Comparison of ENCODE assay signal across 14 cellular contexts in the genomic region with DNA sequence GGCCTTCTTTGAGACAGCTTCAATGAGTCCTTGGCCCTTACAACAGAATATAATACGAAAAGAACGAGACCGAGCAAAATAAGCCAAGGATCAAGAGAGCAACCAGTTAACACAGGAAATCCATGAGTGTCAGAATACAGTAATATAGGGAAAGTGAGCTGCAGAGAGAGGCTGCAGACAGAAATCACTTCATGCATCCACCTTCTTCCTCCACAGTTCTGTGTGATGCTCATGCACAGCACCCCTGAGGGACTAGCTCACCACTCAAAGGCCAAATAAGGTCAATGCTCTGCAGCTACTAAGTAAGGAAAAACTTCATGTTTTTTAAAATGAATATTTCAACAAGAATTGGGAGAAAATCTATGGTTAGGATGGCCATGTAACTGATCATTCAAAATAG.
DNase-seq lines count a peak whose midpoint lies in the region; ATAC-seq and TF ChIP-seq lines count a peak whose summit lies in the region.
"Had no signal": no experiment of that assay in that cellular context is flagged by ENCODE, and none has a peak within 500 bp of the region (broad histone marks: within the 10 kb centered on the region; RNA-seq: fewer than 3 reads in every experiment).

No MANE protein-coding gene starts in this region.

- no peak overlapping the region for H3K4me3 Mint-ChIP-seq in activated naive CD4-positive, alpha-beta T cell treated with anti-CD3 and anti-CD28 coated beads, Interleukin-2, amount 10 ng/mL, durations not matched to agents 7 days and 5 days
- H3K4me3 Mint-ChIP-seq in HFFc6 = peak overlapping the region; percentile 6; the same call in 1 of the 2 replicates
- no peak overlapping the region for H3K4me3 Mint-ChIP-seq in effector memory CD8-positive, alpha-beta T cell

- TF ChIP-seq CTCF in HFFc6 (IDR thresholded peaks at IDR 0.05) (no peak), Loucy (conservative IDR thresholded peaks at IDR 0.05; ENCODE audit: low read length) (no peak)

- no peak overlapping the region for H3K27ac Mint-ChIP-seq in activated naive CD4-positive, alpha-beta T cell treated with anti-CD3 and anti-CD28 coated beads, Interleukin-2, amount 50 U/mL, for 72 hours
- no peak overlapping the region for H3K27ac Mint-ChIP-seq in activated naive CD4-positive, alpha-beta T cell treated with anti-CD3 and anti-CD28 coated beads, Interleukin-2, amount 10 ng/mL, durations not matched to agents 7 days and 5 days
- H3K27ac Mint-ChIP-seq in HFFc6 = peak overlapping the region; percentile 50; the same call in 1 of the 2 replicates
- H3K27ac Mint-ChIP-seq in effector memory CD8-positive, alpha-beta T cell = no peak overlapping the region

- no peaks in the 10 kb centered on the region for H3K36me3 ChIP-seq in Loucy (ENCODE audit: insufficient read depth, low read length)
- H3K36me3 ChIP-seq: ovary, thoracic aorta had no signal

- H3K9me3 Mint-ChIP-seq in activated naive CD4-positive, alpha-beta T cell treated with anti-CD3 and anti-CD28 coated beads, Interleukin-2, amount 50 U/mL, for 72 hours = peaks cover 0 to 5% of the 10 kb centered on the region in 2 donors
- H3K9me3 Mint-ChIP-seq in activated naive CD4-positive, alpha-beta T cell treated with anti-CD3 and anti-CD28 coated beads, Interleukin-2, amount 10 ng/mL, durations not matched to agents 7 days and 5 days = no peaks in the 10 kb centered on the region
- no peaks in the 10 kb centered on the region; the same call in 1 of the 2 replicates for H3K9me3 Mint-ChIP-seq in HFFc6
- peaks cover 2 to 7% of the 10 kb centered on the region in 2 donors for H3K9me3 Mint-ChIP-seq in effector memory CD8-positive, alpha-beta T cell

- POLR2A ChIA-PET in HEK293T (lab: Yijun Ruan, JAX) = no interaction called here

- H3K27me3 ChIP-seq in Loucy (ENCODE audit: insufficient read depth, low read length, poor library complexity, severe bottlenecking) = no peaks in the 10 kb centered on the region
- H3K27me3 ChIP-seq: ovary had no signal

- H3F3A ChIP-seq in Loucy (ENCODE audit: low read depth) = peaks cover 19% of the 10 kb centered on the region

- no peak overlapping the region for H2AFZ ChIP-seq in Loucy (ENCODE audit: low read length)

- peaks cover 8% of the 10 kb centered on the region for H3K4me1 Mint-ChIP-seq in activated naive CD4-positive, alpha-beta T cell treated with anti-CD3 and anti-CD28 coated beads, Interleukin-2, amount 10 ng/mL, durations not matched to agents 7 days and 5 days
- peaks cover 45% of the 10 kb centered on the region for H3K4me1 Mint-ChIP-seq in HFFc6 (ENCODE audit: low read depth)
- no peaks in the 10 kb centered on the region for H3K4me1 Mint-ChIP-seq in effector memory CD8-positive, alpha-beta T cell (ENCODE audit: low read depth in 2 of 2)

- peaks cover 8% of the 10 kb centered on the region for H3K9me3 ChIP-seq in Loucy (ENCODE audit: insufficient read depth, low read depth, low read length)
- H3K9me3 ChIP-seq: ovary, SK-N-SH, thoracic aorta had no signal

- peak; percentile 48 to 54 for ATAC-seq in activated naive CD4-positive, alpha-beta T cell treated with anti-CD3 and anti-CD28 coated beads, Interleukin-2, amount 50 U/mL, for 72 hours
- no peak for ATAC-seq in effector memory CD8-positive, alpha-beta T cell (replicated peaks)

- H3K79me2 ChIP-seq in Loucy (ENCODE audit: insufficient read depth, low read length) = peaks cover 24% of the 10 kb centered on the region

- peaks cover 81% of the 10 kb centered on the region for H3K4me1 ChIP-seq in Loucy (ENCODE audit: insufficient read depth, low read length, poor library complexity, severe bottlenecking)

- no peak for DNase-seq in activated naive CD4-positive, alpha-beta T cell treated with anti-CD3 and anti-CD28 coated beads, Interleukin-2, amount 50 U/mL, for 72 hours (ENCODE audit: low spot score in 2 of 2)
- DNase-seq in activated naive CD4-positive, alpha-beta T cell treated with anti-CD3 and anti-CD28 coated beads, Interleukin-2, amount 10 ng/mL, durations not matched to agents 7 days and 5 days = no peak
- DNase-seq in HFFc6 (no peak), glomerular visceral epithelial cell (ENCODE audit: extremely low spot score) (no peak), HEK293T (ENCODE audit: extremely low spot score) (no peak), DMS53 (lab: John Stamatoyannopoulos, UW) (no peak)
- DNase-seq in effector memory CD8-positive, alpha-beta T cell = no peak
- DNase-seq: activated naive CD4-positive, alpha-beta T cell treated with anti-CD3 and anti-CD28 coated beads, Interleukin-2, amount 50 U/mL, for 16 hours; effector memory CD4-positive, alpha-beta T cell; NCI-H2171; ovary; SK-N-SH had no signal

- CTCF ChIA-PET in activated naive CD4-positive, alpha-beta T cell treated with anti-CD3 and anti-CD28 coated beads, Interleukin-2, amount 10 ng/mL, durations not matched to agents 7 days and 5 days (lab: Charles Lee) = no interaction called here
- CTCF ChIA-PET in HEK293T (lab: Yijun Ruan, JAX) = interaction anchor here (0.7 kb wide), 1 partner anchor 14 kb away, joined by 3 read pairs; no protein-coding TSS in a partner anchor

- H3K36me3 Mint-ChIP-seq in activated naive CD4-positive, alpha-beta T cell treated with anti-CD3 and anti-CD28 coated beads, Interleukin-2, amount 50 U/mL, for 72 hours = peaks cover 0 to 5% of the 10 kb centered on the region in 2 donors
- no peaks in the 10 kb centered on the region for H3K36me3 Mint-ChIP-seq in activated naive CD4-positive, alpha-beta T cell treated with anti-CD3 and anti-CD28 coated beads, Interleukin-2, amount 10 ng/mL, durations not matched to agents 7 days and 5 days
- no peaks in the 10 kb centered on the region for H3K36me3 Mint-ChIP-seq in HFFc6 (ENCODE audit: low read depth)
- no peaks in the 10 kb centered on the region for H3K36me3 Mint-ChIP-seq in effector memory CD8-positive, alpha-beta T cell (ENCODE audit: insufficient read depth)

- no peaks in the 10 kb centered on the region for H4K20me1 ChIP-seq in Loucy (ENCODE audit: insufficient read depth, low read length, poor library complexity, severe bottlenecking)

- peak overlapping the region; percentile 63 for H3K9ac ChIP-seq in Loucy (ENCODE audit: low read depth, low read length, poor library complexity, severe bottlenecking)
- H3K9ac ChIP-seq: SK-N-SH had no signal

- peak overlapping the region; percentile 83 for H3K4me2 ChIP-seq in Loucy (ENCODE audit: low read depth, low read length, poor library complexity, severe bottlenecking)
- H3K4me2 ChIP-seq: SK-N-SH had no signal

- peak overlapping the region; percentile 65 for H3K4me3 ChIP-seq in Loucy (ENCODE audit: low read length, poor library complexity, severe bottlenecking)
- H3K4me3 ChIP-seq: ovary, thoracic aorta had no signal

- H3K27me3 Mint-ChIP-seq in activated naive CD4-positive, alpha-beta T cell treated with anti-CD3 and anti-CD28 coated beads, Interleukin-2, amount 10 ng/mL, durations not matched to agents 7 days and 5 days = peaks cover 3% of the 10 kb centered on the region
- H3K27me3 Mint-ChIP-seq in HFFc6 (ENCODE audit: insufficient read depth) = peaks cover 6% of the 10 kb centered on the region
- no peaks in the 10 kb centered on the region for H3K27me3 Mint-ChIP-seq in effector memory CD8-positive, alpha-beta T cell

- no peaks in the 10 kb centered on the region for H3K9me2 ChIP-seq in Loucy (replicated peaks; ENCODE audit: low read depth, low read length)
- H3K9me2 ChIP-seq: SK-N-SH had no signal

TF ChIP-seq in HEK293T, 16 proteins besides CTCF, POLR2A, EP300 and RAD21:
- TF ChIP-seq CTBP1 (IDR thresholded peaks at IDR 0.05; ENCODE audit: borderline replicate concordance) = no peak
- TF ChIP-seq HDGF (IDR thresholded peaks at IDR 0.05; ENCODE audit: borderline replicate concordance) = no peak
- no peak for TF ChIP-seq ARNT (IDR thresholded peaks at IDR 0.05)
